Comparison of ENCODE assay signal across 8 cellular contexts in genomic region chr17:1573932-1574696, GRCh38. TPM values are rescaled to one million over a fixed set of nuclear protein-coding genes. Genes with fewer than 3 reads are reported as not detected.
DNase-seq lines count a peak whose midpoint lies in the region; ATAC-seq and TF ChIP-seq lines count a peak whose summit lies in the region.

No MANE protein-coding gene starts in this region.

- H3K27me3 ChIP-seq in DND-41 (ENCODE audit: insufficient read depth, low read length, poor library complexity) (no peaks in the 10 kb centered on the region), Karpas-422 (ENCODE audit: low read length) (no peaks in the 10 kb centered on the region), SU-DHL-6 (ENCODE audit: low read length) (no peaks in the 10 kb centered on the region), adrenal gland (no peaks in the 10 kb centered on the region), heart left ventricle (no peaks in the 10 kb centered on the region), rectal smooth muscle tissue (ENCODE audit: control insufficient read depth, insufficient read depth, low read length) (no peaks in the 10 kb centered on the region)

- H3K4me3 ChIP-seq in DND-41 (ENCODE audit: low read depth in 1 of 2, low read length in 2 of 2), result no peak overlapping the region
- no peak overlapping the region for H3K4me3 ChIP-seq in Karpas-422 (ENCODE audit: low read length)
- H3K4me3 ChIP-seq in SU-DHL-6 (ENCODE audit: insufficient read depth, low read length, poor library complexity, severe bottlenecking), result no peak overlapping the region
- H3K4me3 ChIP-seq in adrenal gland, result no peak overlapping the region
- H3K4me3 ChIP-seq in heart left ventricle, result peak overlapping the region in 1 of 12 donors; percentile 7
- H3K4me3 ChIP-seq in rectal smooth muscle tissue (ENCODE audit: low read length), result no peak overlapping the region

- no peaks in the 10 kb centered on the region for H3K9me2 ChIP-seq in Karpas-422 (replicated peaks; ENCODE audit: insufficient read depth, low read length)
- H3K9me2 ChIP-seq in SU-DHL-6 (replicated peaks; ENCODE audit: insufficient read depth, low read length), result no peaks in the 10 kb centered on the region

- ATAC-seq in DND-41 (ENCODE audit: insufficient read depth, low read depth) (0 out of 3 replicates have a peak, but pooled peaks have one; percentile 29), heart left ventricle (peak; percentile 42 to 73 (median 64)), HG03159 (IDR thresholded peaks at IDR 0.05; ENCODE audit: unreplicated experiment) (no peak), GM21576 (IDR thresholded peaks at IDR 0.05; ENCODE audit: unreplicated experiment) (no peak)

- H3K4me1 ChIP-seq in DND-41 (ENCODE audit: insufficient read depth, low read length) (peaks cover 6% of the 10 kb centered on the region), Karpas-422 (ENCODE audit: low read length) (peaks cover 10% of the 10 kb centered on the region), adrenal gland (replicated peaks in 1 of 2) (peaks cover 16 to 43% of the 10 kb centered on the region in 2 donors), heart left ventricle (peaks cover 0 to 53% (median 35%) of the 10 kb centered on the region in 12 donors), rectal smooth muscle tissue (ENCODE audit: control insufficient read depth, insufficient read depth, low read length) (peaks cover 16% of the 10 kb centered on the region)

- H3F3A ChIP-seq in SU-DHL-6 (ENCODE audit: insufficient read depth), result peaks cover 5% of the 10 kb centered on the region; the same call in 1 of the 2 replicates

- H3K4me2 ChIP-seq in DND-41 (ENCODE audit: insufficient read depth, low read length) (no peak overlapping the region), Karpas-422 (ENCODE audit: low read depth, low read length, poor library complexity, severe bottlenecking) (no peak overlapping the region), SU-DHL-6 (ENCODE audit: low read depth, low read length, poor library complexity, severe bottlenecking) (no peak overlapping the region)

- H3K9me3 ChIP-seq in DND-41 (ENCODE audit: insufficient read depth, low read length, severe bottlenecking) (no peaks in the 10 kb centered on the region), Karpas-422 (ENCODE audit: low read length) (no peaks in the 10 kb centered on the region), SU-DHL-6 (ENCODE audit: insufficient read depth, low read length) (no peaks in the 10 kb centered on the region), adrenal gland (replicated peaks in 1 of 3) (no peaks in the 10 kb centered on the region), heart left ventricle (no peaks in the 10 kb centered on the region)

- H3K9ac ChIP-seq in DND-41 (ENCODE audit: low read depth, low read length) (no peak overlapping the region), Karpas-422 (ENCODE audit: low read length) (no peak overlapping the region), SU-DHL-6 (ENCODE audit: low read length) (peak overlapping the region; percentile 15; the same call in 1 of the 2 replicates), rectal smooth muscle tissue (ENCODE audit: low read length) (peak overlapping the region; percentile 1)

- peak; percentile 40 for TF ChIP-seq CTCF in DND-41 (IDR thresholded peaks at IDR 0.05; ENCODE audit: borderline replicate concordance, extremely low read depth, low read length, poor library complexity, severe bottlenecking)
- peak; percentile 90 for TF ChIP-seq CTCF in SU-DHL-6 (IDR thresholded peaks at IDR 0.05; ENCODE audit: insufficient read depth, low read length, poor library complexity, severe bottlenecking)
- TF ChIP-seq CTCF in adrenal gland (IDR thresholded peaks at IDR 0.05), result peak; percentile 87 to 97 (median 96)
- TF ChIP-seq CTCF in heart left ventricle (IDR thresholded peaks at IDR 0.05), result peak; percentile 93 to 98 (median 97)

- H2AFZ ChIP-seq in DND-41 (ENCODE audit: low read depth, low read length) (no peak overlapping the region), Karpas-422 (ENCODE audit: low read length) (no peak overlapping the region), SU-DHL-6 (ENCODE audit: low read depth, low read length, severe bottlenecking) (no peak overlapping the region)

- peak; percentile 29 for DNase-seq in DND-41
- peak; percentile 92 for DNase-seq in Karpas-422
- DNase-seq in adrenal gland, result peak; percentile 79 to 93 (median 90)
- DNase-seq in heart left ventricle, result peak; percentile 85 to 95 (median 86)

- H3K36me3 ChIP-seq in DND-41 (ENCODE audit: insufficient read depth, low read length) (peaks cover 14% of the 10 kb centered on the region), Karpas-422 (ENCODE audit: insufficient read depth, low read length) (no peaks in the 10 kb centered on the region), SU-DHL-6 (ENCODE audit: low read length) (no peaks in the 10 kb centered on the region), adrenal gland (replicated peaks in 1 of 2) (no peaks in the 10 kb centered on the region), heart left ventricle (no peaks in the 10 kb centered on the region), rectal smooth muscle tissue (ENCODE audit: control insufficient read depth, insufficient read depth, low read length) (no peaks in the 10 kb centered on the region)

- intact Hi-C loops in adrenal gland (cut with DNase I), result loop anchor here in 1 of 2 donors (2.0 kb wide), 1 partner anchor 55 kb away; the partner anchor contains the start of gene SLC43A2
- intact Hi-C loops in heart left ventricle (cut with DNase I), result loop anchor here in 9 of 10 donors (1.0 to 10.0 kb wide), 10 partner anchors 54 to 143 kb away; partner anchors contain the start of genes SLC43A2 (in 4 of the 9), RILP (in 3 of the 9), SCARF1 (in 3 of the 9) and TLCD2 (in 1 of the 9)

- H4K20me1 ChIP-seq in DND-41 (ENCODE audit: insufficient read depth, low read length) (no peaks in the 10 kb centered on the region), Karpas-422 (ENCODE audit: insufficient read depth, low read depth, low read length) (no peaks in the 10 kb centered on the region), SU-DHL-6 (ENCODE audit: low read depth, low read length) (no peaks in the 10 kb centered on the region)

- TF ChIP-seq POLR2A in adrenal gland (IDR thresholded peaks at IDR 0.05) (no peak), heart left ventricle (IDR thresholded peaks at IDR 0.05) (peak in 1 of 2 donors; percentile 27)

- H3K27ac ChIP-seq in DND-41 (ENCODE audit: low read length) (peak overlapping the region; percentile 25), Karpas-422 (ENCODE audit: low read length) (no peak overlapping the region), SU-DHL-6 (ENCODE audit: low read depth, low read length) (peak overlapping the region; percentile 43; the same call in 1 of the 2 replicates), adrenal gland (peak overlapping the region in 3 of 5 donors; percentile 41 to 90 (median 79)), heart left ventricle (peak overlapping the region in 11 of 12 donors; percentile 15 to 96 (median 59)), rectal smooth muscle tissue (ENCODE audit: low read depth, low read length) (peak overlapping the region; percentile 57)

- H3K79me2 ChIP-seq in DND-41 (ENCODE audit: insufficient read depth, low read length), result no peaks in the 10 kb centered on the region
- no peaks in the 10 kb centered on the region for H3K79me2 ChIP-seq in Karpas-422 (ENCODE audit: low read length)
- no peaks in the 10 kb centered on the region for H3K79me2 ChIP-seq in SU-DHL-6 (ENCODE audit: insufficient read depth, low read length)

- WGBS in adrenal gland, 4 donors, result 16 to 20% (median 18%) methylated on average over 18 to 19 of the region's 19 CpGs
- WGBS in heart left ventricle, 4 donors, result 13 to 16% (median 15%) methylated on average over 17 to 19 of the region's 19 CpGs

RNA-seq across cellular contexts. Expression of gene PITPNA, which starts 11.5 kb away (rescaled TPM):
- 26.2 and 28.9 TPM in 2 replicates for total RNA-seq in Karpas-422 (2014; rRNA removed; shearing (Covaris generic); ENCODE audit: low replicate concordance)
- total RNA-seq in adrenal gland (100 to 1,000 TPM in 1 of 8 donors, 10 to 100 TPM in 7; 32.1 to 107 (median 54.3) TPM), heart left ventricle (10 to 100 TPM; 38.1 to 70.2 (median 50.6) TPM)
- polyA plus RNA-seq in adrenal gland (100 to 1,000 TPM in 1 of 3 donors, 10 to 100 TPM in 2; 16.4 to 157 (median 17.8) TPM), heart left ventricle (10 to 100 TPM; 10.1 to 61.7 TPM)

RNA-seq across cellular contexts. Expression of gene SLC43A2, which starts 54.5 kb away (rescaled TPM):
- total RNA-seq in Karpas-422 (2014; rRNA removed; shearing (Covaris generic); ENCODE audit: low replicate concordance), result 10.0 and 10.8 TPM in 2 replicates
- 10 to 100 TPM; 12.3 to 32.5 (median 19.8) TPM for total RNA-seq in adrenal gland
- polyA plus RNA-seq in adrenal gland, result 10 to 100 TPM in 1 of 3 donors, 1 to 10 TPM in 2; 6.8 to 17.2 (median 7.5) TPM
- 10 to 100 TPM in 3 of 9 donors, 1 to 10 TPM in 6; 4.1 to 29.1 (median 7.1) TPM for total RNA-seq in heart left ventricle
- 1 to 10 TPM; 1.4 to 6.8 TPM for polyA plus RNA-seq in heart left ventricle

RNA-seq across cellular contexts. Expression of gene INPP5K, which starts 57.7 kb away (rescaled TPM):
- 61.7 and 102 TPM in 2 replicates for total RNA-seq in Karpas-422 (2014; rRNA removed; shearing (Covaris generic); ENCODE audit: low replicate concordance)
- total RNA-seq in adrenal gland (10 to 100 TPM; 22.3 to 91.6 (median 39.9) TPM), heart left ventricle (100 to 1,000 TPM in 1 of 9 donors, 10 to 100 TPM in 8; 28.4 to 128 (median 33.4) TPM)
- polyA plus RNA-seq in adrenal gland (10 to 100 TPM; 22.6 to 41.1 (median 34.0) TPM), heart left ventricle (10 to 100 TPM; 21.9 to 68.4 TPM)

Comparison
In these comparisons a context has a peak if more than half of its experiments do, and no peak if none do; other contexts are left out.
1. ATAC-seq: peak in DND-41 (single experiment) and heart left ventricle (4 of 4); none in HG03159 (single experiment) and GM21576 (single experiment).
2. DNase-seq: peak in every context shown above with its lines; median percentile 92 in Karpas-422; 90 in adrenal gland; 86 in heart left ventricle; 29 in DND-41.
3. H3K9ac ChIP-seq: peak in SU-DHL-6 (single experiment) and rectal smooth muscle tissue (single experiment); none in DND-41 (single experiment) and Karpas-422 (single experiment).
4. CTCF ChIP-seq: peak in every context shown above with its lines; median percentile 97 in heart left ventricle; 96 in adrenal gland; 90 in SU-DHL-6; 40 in DND-41.